In the genomic region with DNA sequence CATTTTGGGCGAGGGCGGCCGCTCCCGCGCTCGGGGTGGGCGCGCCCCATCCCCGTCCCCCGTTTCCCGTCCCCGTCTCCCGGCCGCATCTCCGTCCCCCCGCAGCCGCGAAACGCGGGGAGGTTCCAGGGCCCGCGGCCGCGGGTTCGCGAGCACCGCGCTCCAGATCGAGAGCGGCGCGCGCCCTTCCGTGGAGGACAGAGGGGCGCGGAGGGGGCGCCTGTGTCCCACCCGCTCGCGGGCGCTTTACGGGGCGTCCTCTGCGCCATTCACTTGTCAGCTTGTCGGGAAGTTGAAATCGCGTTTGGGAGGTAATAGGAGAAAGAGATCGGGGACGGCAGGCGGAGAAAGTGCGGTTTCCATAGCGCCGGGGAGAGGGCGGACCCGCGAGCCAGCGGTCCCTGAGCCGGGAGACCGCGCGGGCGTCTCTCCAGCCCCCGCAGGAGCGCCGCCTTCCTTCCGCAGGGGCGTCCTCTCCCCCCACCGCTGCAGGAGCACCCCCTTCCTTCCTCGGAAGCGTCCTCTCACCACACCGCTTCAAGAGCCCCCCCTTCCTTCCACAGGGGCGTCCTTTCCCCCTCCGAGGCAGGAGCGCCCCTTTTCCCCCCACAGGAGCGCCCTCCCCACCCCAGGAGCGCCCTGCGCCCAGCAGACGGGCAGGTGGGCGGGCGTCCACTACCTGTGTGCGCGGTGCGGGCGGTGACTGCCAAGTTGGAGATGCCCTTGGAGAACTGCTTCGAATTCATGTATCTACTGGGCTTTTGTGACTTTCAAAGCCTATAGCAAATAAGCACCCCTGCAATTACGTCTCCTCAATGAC, we compare ENCODE assay signal across 8 cellular contexts. TPM values are rescaled to one million over a fixed set of nuclear protein-coding genes. Genes with fewer than 3 reads are reported as not detected.
A peak's percentile ranks its signal among the peaks of the same experiment; 100 is the strongest.
DNase-seq lines count a peak whose midpoint lies in the region; ATAC-seq and TF ChIP-seq lines count a peak whose summit lies in the region.

No MANE protein-coding gene starts in this region.

- no peaks in the 10 kb centered on the region for H3K4me1 ChIP-seq in HAP-1
- no peaks in the 10 kb centered on the region for H3K4me1 ChIP-seq in endodermal cell (ENCODE audit: control insufficient read depth, insufficient read depth, low read length)
- H3K4me1 ChIP-seq in mononuclear cell (ENCODE audit: insufficient read depth, low read length): peaks cover 41% of the 10 kb centered on the region
- H3K4me1 ChIP-seq in upper lobe of left lung: peaks cover 24 to 45% (median 35%) of the 10 kb centered on the region in 4 donors

- DNase-seq in EL: peak; percentile 64
- DNase-seq in HAP-1 (ENCODE audit: low spot score in 2 of 2): peak in 1 of 2 experiments; percentile 61
- peak; percentile 69 for DNase-seq in NCI-H146 treated with DMSO at 0.1 percent for 48 hours (lab: John Stamatoyannopoulos, UW; ENCODE audit: unreplicated experiment)
- peak; percentile 31 for DNase-seq in activated B cell treated with CpG ODN at 0.5 μM for 24 hours
- peak; percentile 86 for DNase-seq in endodermal cell
- peak in 1 of 2 donors; percentile 88 for DNase-seq in upper lobe of left lung
- no peak for DNase-seq in posterior vena cava (ENCODE audit: low spot score)

- POLR2A ChIA-PET in activated B cell treated with CpG ODN at 0.5 μM for 24 hours (lab: Charles Lee): interaction anchor here (0.6 to 1.3 kb wide), 3 partner anchors 625 to 1517 kb away, joined by 3 to 4 read pairs (median 3); no protein-coding TSS in a partner anchor

- H3K27me3 ChIP-seq in HAP-1 (ENCODE audit: low read depth): peaks cover 36% of the 10 kb centered on the region
- H3K27me3 ChIP-seq in endodermal cell (ENCODE audit: control insufficient read depth, insufficient read depth, low read length, poor library complexity, severe bottlenecking): no peaks in the 10 kb centered on the region
- H3K27me3 ChIP-seq in mononuclear cell (ENCODE audit: insufficient read depth, low read length): no peaks in the 10 kb centered on the region
- H3K27me3 ChIP-seq in upper lobe of left lung: no peaks in the 10 kb centered on the region

- peak overlapping the region; percentile 53 for H3K4me3 ChIP-seq in HAP-1
- peak overlapping the region; percentile 81 for H3K4me3 ChIP-seq in endodermal cell (ENCODE audit: low read length)
- peak overlapping the region; percentile 64 for H3K4me3 ChIP-seq in mononuclear cell (ENCODE audit: low read length)
- peak overlapping the region; percentile 79 to 93 (median 88) for H3K4me3 ChIP-seq in upper lobe of left lung

- TF ChIP-seq POLR2A in upper lobe of left lung (IDR thresholded peaks at IDR 0.05): peak in 1 of 4 donors; percentile 13

- H3K36me3 ChIP-seq in HAP-1 (replicated peaks) (no peaks in the 10 kb centered on the region), endodermal cell (ENCODE audit: control insufficient read depth, insufficient read depth, low read length) (peaks cover 2% of the 10 kb centered on the region), upper lobe of left lung (peaks cover 14 to 21% (median 20%) of the 10 kb centered on the region in 4 donors)

- H3K36me3 Mint-ChIP-seq in activated B cell treated with CpG ODN at 0.5 μM for 24 hours (ENCODE audit: low read depth) (no peaks in the 10 kb centered on the region), endodermal cell (ENCODE audit: low read depth) (peaks cover 5% of the 10 kb centered on the region)

- intact Hi-C loops in activated B cell treated with CpG ODN at 0.5 μM for 24 hours (cut with micrococcal nuclease): loop anchor here (2.0 to 10.0 kb wide), 5 partner anchors 927 to 1573 kb away; a partner anchor contains a TSS
- intact Hi-C loops in posterior vena cava (cut with DNase I): loop anchor here (5.0 to 10.0 kb wide), 2 partner anchors 320 to 823 kb away; no protein-coding TSS in a partner anchor

- H3K9me3 Mint-ChIP-seq in activated B cell treated with CpG ODN at 0.5 μM for 24 hours (no peaks in the 10 kb centered on the region), endodermal cell (no peaks in the 10 kb centered on the region)

- CTCF ChIA-PET in activated B cell treated with CpG ODN at 0.5 μM for 24 hours (lab: Charles Lee): no interaction called here

- H3K27ac ChIP-seq in endodermal cell (ENCODE audit: low read depth, low read length) (peak overlapping the region; percentile 53), upper lobe of left lung (peak overlapping the region; percentile 89 to 95 (median 92))

- H3K27ac Mint-ChIP-seq in activated B cell treated with CpG ODN at 0.5 μM for 24 hours (peak overlapping the region; percentile 46), endodermal cell (no peak overlapping the region)

- TF ChIP-seq EP300 in upper lobe of left lung (IDR thresholded peaks at IDR 0.05): no peak

- H3K4me1 Mint-ChIP-seq in activated B cell treated with CpG ODN at 0.5 μM for 24 hours (no peaks in the 10 kb centered on the region), endodermal cell (peaks cover 8% of the 10 kb centered on the region)

- H3K27me3 Mint-ChIP-seq in activated B cell treated with CpG ODN at 0.5 μM for 24 hours (peaks cover 4% of the 10 kb centered on the region), endodermal cell (ENCODE audit: insufficient read depth) (peaks cover 10% of the 10 kb centered on the region)

- peak overlapping the region; percentile 66 for H3K9ac ChIP-seq in endodermal cell (ENCODE audit: extremely low read depth, low read length, poor library complexity, severe bottlenecking)

- in situ Hi-C loops in HAP-1 (cut with MboI; ENCODE audit: low sequenced_read_pairs): no loop called here

- ATAC-seq in activated B cell treated with CpG ODN at 0.5 μM for 24 hours (ENCODE audit: low read depth) (no peak), upper lobe of left lung (ENCODE audit: low FRiP score in 2 of 2) (peak in 1 of 2 donors; percentile 44)

- no peaks in the 10 kb centered on the region for H3K9me3 ChIP-seq in HAP-1
- H3K9me3 ChIP-seq in endodermal cell (ENCODE audit: control insufficient read depth, low read length): no peaks in the 10 kb centered on the region
- H3K9me3 ChIP-seq in mononuclear cell (ENCODE audit: low read depth, low read length): no peaks in the 10 kb centered on the region
- no peaks in the 10 kb centered on the region for H3K9me3 ChIP-seq in upper lobe of left lung

- 0 to 2% methylated on average over 21 to 86 of the region's 86 CpGs for WGBS in endodermal cell (ENCODE audit: insufficient coverage in 1 of 2, insufficient read length in 1 of 2), 2 experiments
- WGBS in upper lobe of left lung, 2 donors: 0 to 1% methylated on average over 20 to 73 of the region's 86 CpGs

- TF ChIP-seq CTCF in activated B cell treated with CpG ODN at 0.5 μM for 24 hours (IDR thresholded peaks at IDR 0.05) (no peak), endodermal cell (conservative IDR thresholded peaks at IDR 0.05) (no peak), upper lobe of left lung (IDR thresholded peaks at IDR 0.05) (no peak)

- peak overlapping the region; percentile 86 for H3K4me3 Mint-ChIP-seq in activated B cell treated with CpG ODN at 0.5 μM for 24 hours
- H3K4me3 Mint-ChIP-seq in endodermal cell: peak overlapping the region; percentile 68

RNA-seq across cellular contexts. Expression of a gene that starts 1.0 kb away (rescaled TPM):
- total RNA-seq in activated B cell treated with CpG ODN at 0.5 μM for 24 hours: 4.2 and 4.4 TPM in 2 replicates
- 10 to 100 TPM; 16.9 to 23.7 TPM for total RNA-seq in endodermal cell
- 9.5 TPM for polyA plus RNA-seq in endodermal cell (2013, experiment 1 of 2)
- polyA plus RNA-seq in endodermal cell (2013, experiment 2 of 2): 9.9 TPM
- total RNA-seq in mononuclear cell: 48.1 TPM
- total RNA-seq in upper lobe of left lung: 10 to 100 TPM; 31.8 to 67.9 (median 46.4) TPM
- 10 to 100 TPM; 15.9 to 25.1 TPM for total RNA-seq in posterior vena cava
